Comparison of ENCODE assay signal across 1 cellular context in genomic region chr16:87406495-87407088, GRCh38.
TF ChIP-seq lines count a peak whose summit lies in the region.

No MANE protein-coding gene starts in this region.

TF ChIP-seq in HepG2, 621 proteins besides CTCF, POLR2A, EP300 and RAD21 (continued from another document):
- TF ChIP-seq KIAA2018 (CRISPR knock-in tag; IDR thresholded peaks at IDR 0.05; ENCODE audit: borderline replicate concordance) (no peak), ZNF281 (CRISPR knock-in tag; IDR thresholded peaks at IDR 0.05; ENCODE audit: borderline replicate concordance) (no peak), ZNF264 (CRISPR knock-in tag; IDR thresholded peaks at IDR 0.05) (no peak), ZNF724P (CRISPR knock-in tag; IDR thresholded peaks at IDR 0.05; ENCODE audit: borderline replicate concordance) (no peak), DNMT1 (CRISPR knock-in tag; IDR thresholded peaks at IDR 0.05) (no peak), EEA1 (CRISPR knock-in tag; IDR thresholded peaks at IDR 0.05; ENCODE audit: borderline replicate concordance) (no peak), ZBTB33 (CRISPR knock-in tag; IDR thresholded peaks at IDR 0.05) (peak; percentile 87), KDM5A (IDR thresholded peaks at IDR 0.05; ENCODE audit: borderline replicate concordance, low read length) (no peak), FOXA3 (CRISPR knock-in tag; IDR thresholded peaks at IDR 0.05) (no peak), RFX1 (IDR thresholded peaks at IDR 0.05) (no peak), POLR2AphosphoS2 (IDR thresholded peaks at IDR 0.05; ENCODE audit: low read depth, low read length) (peak; percentile 66; the same call in 1 of the 2 replicates), FUBP1 (CRISPR knock-in tag; IDR thresholded peaks at IDR 0.05; ENCODE audit: borderline replicate concordance) (no peak), KLF11 (CRISPR knock-in tag; IDR thresholded peaks at IDR 0.05) (no peak)
